ENCODE assay signal across 13 cellular contexts in the genomic region with DNA sequence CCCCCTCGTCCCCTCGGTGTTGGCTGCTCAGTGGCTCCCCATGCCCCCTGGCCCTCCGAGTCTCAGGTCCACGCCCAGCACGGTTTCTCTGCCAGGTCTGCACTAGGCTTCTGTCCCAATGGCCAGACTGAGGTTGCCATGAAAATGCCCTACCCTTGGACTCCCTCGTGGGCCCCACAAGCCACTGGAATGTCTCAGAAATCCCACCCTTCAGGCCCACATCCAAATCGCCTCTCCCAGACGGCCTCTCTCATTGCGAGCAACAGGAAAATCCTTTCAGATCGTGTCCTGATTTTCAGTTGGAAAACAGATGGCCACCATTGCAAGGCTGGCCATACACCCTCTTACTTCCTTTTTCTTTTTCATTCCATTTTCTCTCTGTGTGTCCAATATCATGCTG.
DNase-seq lines count a peak whose midpoint lies in the region; ATAC-seq and TF ChIP-seq lines count a peak whose summit lies in the region.
"Had no signal": no experiment of that assay in that cellular context is flagged by ENCODE, and none has a peak within 500 bp of the region (broad histone marks: within the 10 kb centered on the region; RNA-seq: fewer than 3 reads in every experiment).

No MANE protein-coding gene starts in this region.

- H3K36me3 Mint-ChIP-seq in activated CD4-positive, alpha-beta T cell treated with anti-CD3 and anti-CD28 coated beads for 36 hours (ENCODE audit: low read depth), result no peaks in the 10 kb centered on the region

- no peak overlapping the region for H3K4ac ChIP-seq in mesendoderm (ENCODE audit: low read depth, low read length)

- no peak for TF ChIP-seq POLR2A in body of pancreas (IDR thresholded peaks at IDR 0.05)
- TF ChIP-seq POLR2A in suprapubic skin (IDR thresholded peaks at IDR 0.05), result no peak

- no peak overlapping the region for H3K23ac ChIP-seq in mesendoderm (ENCODE audit: low read length)

- DNase-seq in activated CD4-positive, alpha-beta T cell treated with anti-CD3 and anti-CD28 coated beads for 36 hours, result no peak
- DNase-seq in activated CD4-positive, alpha-beta T cell treated with anti-CD3 and anti-CD28 coated beads, Interleukin-2, amount 50 U/mL, for 4 hours, result no peak
- no peak for DNase-seq in body of pancreas
- no peak for DNase-seq in mesendoderm
- DNase-seq in suprapubic skin (ENCODE audit: low spot score in 2 of 2), result no peak
- no peak for DNase-seq in mesenteric fat pad (ENCODE audit: low spot score)
- no peak for DNase-seq in activated CD4-positive, CD25-positive, alpha-beta regulatory T cell (lab: John Stamatoyannopoulos, UW)
- DNase-seq: DMS 273 treated with DMSO at 0.1 percent for 48 hours, dorsolateral prefrontal cortex, OCI-M1, T1000, testis had no signal

- no peaks in the 10 kb centered on the region for H3K27me3 Mint-ChIP-seq in activated CD4-positive, alpha-beta T cell treated with anti-CD3 and anti-CD28 coated beads for 36 hours

- no peak for TF ChIP-seq EP300 in suprapubic skin (IDR thresholded peaks at IDR 0.05)

- no peak overlapping the region for H3K4me2 ChIP-seq in mesendoderm (ENCODE audit: low read length)

- no peaks in the 10 kb centered on the region for H3K79me1 ChIP-seq in mesendoderm (ENCODE audit: low read length)

- POLR2A ChIA-PET in activated CD4-positive, alpha-beta T cell treated with anti-CD3 and anti-CD28 coated beads for 36 hours (lab: Charles Lee), result no interaction called here

- peak overlapping the region; percentile 30 for H2AK5ac ChIP-seq in mesendoderm (ENCODE audit: low read length)

- H3K4me1 Mint-ChIP-seq in activated CD4-positive, alpha-beta T cell treated with anti-CD3 and anti-CD28 coated beads for 36 hours, result peaks cover 72% of the 10 kb centered on the region

- H3K27me3 ChIP-seq in body of pancreas, result no peaks in the 10 kb centered on the region
- no peaks in the 10 kb centered on the region for H3K27me3 ChIP-seq in mesendoderm (ENCODE audit: insufficient read depth, low read length, poor library complexity)
- no peaks in the 10 kb centered on the region for H3K27me3 ChIP-seq in suprapubic skin
- H3K27me3 ChIP-seq: dorsolateral prefrontal cortex, testis had no signal

- no peak overlapping the region for H2BK120ac ChIP-seq in mesendoderm (ENCODE audit: low read depth, low read length)

- 70 to 76% methylated on average over 8 to 10 of the region's 10 CpGs for WGBS in body of pancreas, 2 donors
- WGBS in mesendoderm (ENCODE audit: extremely low coverage, insufficient coverage, low lambda C conversion rate), result no CpG with 5 or more reads among the region's 10 CpGs
- WGBS in suprapubic skin, result 32% methylated on average over 8 of the region's 10 CpGs

- no peak overlapping the region for H3K18ac ChIP-seq in mesendoderm (ENCODE audit: low read length)

- CTCF ChIA-PET in activated CD4-positive, alpha-beta T cell treated with anti-CD3 and anti-CD28 coated beads for 36 hours (lab: Charles Lee), result interaction anchor here (1.2 kb wide), 1 partner anchor 103 kb away, joined by 4 read pairs; no protein-coding TSS in a partner anchor

- H3K9ac ChIP-seq in mesendoderm (ENCODE audit: low read length), result no peak overlapping the region

- H3K79me2 ChIP-seq in mesendoderm (ENCODE audit: control insufficient read depth, insufficient read depth, low read length), result no peaks in the 10 kb centered on the region

- H3K4me1 ChIP-seq in body of pancreas, result peaks cover 67% of the 10 kb centered on the region
- peaks cover 20% of the 10 kb centered on the region for H3K4me1 ChIP-seq in mesendoderm (ENCODE audit: control insufficient read depth, low read depth, low read length)
- H3K4me1 ChIP-seq in suprapubic skin, result peaks cover 74% of the 10 kb centered on the region

- peak overlapping the region; percentile 44 for H3K56ac ChIP-seq in mesendoderm (ENCODE audit: low read length)

- intact Hi-C loops in activated CD4-positive, alpha-beta T cell treated with anti-CD3 and anti-CD28 coated beads for 36 hours (cut with DNase I, micrococcal nuclease), result loop anchor here in 1 of 2 experiments (10.0 kb wide), 1 partner anchor 504 kb away; a partner anchor contains a TSS
- intact Hi-C loops in body of pancreas (cut with DNase I), result no loop called here

- peak overlapping the region; percentile 78 for H3K27ac Mint-ChIP-seq in activated CD4-positive, alpha-beta T cell treated with anti-CD3 and anti-CD28 coated beads for 36 hours

- H3K27ac ChIP-seq in body of pancreas (peak overlapping the region in 3 of 4 donors; percentile 57 to 84 (median 70)), mesendoderm (ENCODE audit: low read depth, low read length) (no peak overlapping the region), suprapubic skin (peak overlapping the region; percentile 40)

- H4K5ac ChIP-seq in mesendoderm (ENCODE audit: low read length), result no peak overlapping the region

- no peak overlapping the region for H4K8ac ChIP-seq in mesendoderm (ENCODE audit: low read depth, low read length)

- H2BK15ac ChIP-seq in mesendoderm (replicated peaks; ENCODE audit: low read depth), result no peak overlapping the region

- TF ChIP-seq CTCF in body of pancreas (IDR thresholded peaks at IDR 0.05), result no peak
- no peak for TF ChIP-seq CTCF in suprapubic skin (IDR thresholded peaks at IDR 0.05)

- no peaks in the 10 kb centered on the region for H3K9me3 Mint-ChIP-seq in activated CD4-positive, alpha-beta T cell treated with anti-CD3 and anti-CD28 coated beads for 36 hours (ENCODE audit: low read depth)

- no peak overlapping the region for H2BK5ac ChIP-seq in mesendoderm (ENCODE audit: low read length)

- no peaks in the 10 kb centered on the region for H3K9me3 ChIP-seq in body of pancreas
- no peaks in the 10 kb centered on the region for H3K9me3 ChIP-seq in suprapubic skin
- H3K9me3 ChIP-seq: testis had no signal

- H3K4me3 ChIP-seq in body of pancreas, result no peak overlapping the region
- no peak overlapping the region for H3K4me3 ChIP-seq in mesendoderm (ENCODE audit: low read length)
- H3K4me3 ChIP-seq in suprapubic skin, result no peak overlapping the region
- H3K4me3 ChIP-seq: dorsolateral prefrontal cortex, testis had no signal

- no peak for ATAC-seq in activated CD4-positive, alpha-beta T cell treated with anti-CD3 and anti-CD28 coated beads for 36 hours
- no peak for ATAC-seq in body of pancreas
- ATAC-seq in HG02885 (IDR thresholded peaks at IDR 0.05; ENCODE audit: poor library complexity, unreplicated experiment), result no peak

- no peaks in the 10 kb centered on the region for H3K36me3 ChIP-seq in body of pancreas (replicated peaks in 1 of 2; ENCODE audit: insufficient read depth in 1 of 2, low read depth in 2 of 2)
- H3K36me3 ChIP-seq in mesendoderm (ENCODE audit: control insufficient read depth, insufficient read depth, low read length), result no peaks in the 10 kb centered on the region
- no peaks in the 10 kb centered on the region for H3K36me3 ChIP-seq in suprapubic skin

- no peak overlapping the region for H3K4me3 Mint-ChIP-seq in activated CD4-positive, alpha-beta T cell treated with anti-CD3 and anti-CD28 coated beads for 36 hours
